17 cellular contexts compared by ENCODE assay signal in genomic region chr9:90124961-90125360, GRCh38.
DNase-seq lines count a peak whose midpoint lies in the region; ATAC-seq, FAIRE-seq and TF ChIP-seq lines count a peak whose summit lies in the region.
"Had no signal": no experiment of that assay in that cellular context is flagged by ENCODE, and none has a peak within 500 bp of the region (broad histone marks: within the 10 kb centered on the region; RNA-seq: fewer than 3 reads in every experiment).

No MANE protein-coding gene starts in this region.

- no peak for FAIRE-seq in astrocyte (lab: Jason Lieb, UNC)

- no peaks in the 10 kb centered on the region for H4K20me1 ChIP-seq in astrocyte (ENCODE audit: insufficient read depth, low read length)

- no peak overlapping the region for H3K27ac ChIP-seq in astrocyte (ENCODE audit: low read depth, low read length)
- H3K27ac ChIP-seq: parathyroid adenoma, PC-9, testis had no signal

- peaks cover 15% of the 10 kb centered on the region for H3K27me3 Mint-ChIP-seq in astrocyte (ENCODE audit: low read depth, unreplicated experiment)
- H3K27me3 Mint-ChIP-seq in Calu3 (ENCODE audit: unreplicated experiment): peaks cover 10% of the 10 kb centered on the region

- no peaks in the 10 kb centered on the region for H3K36me3 Mint-ChIP-seq in astrocyte (ENCODE audit: low read depth, unreplicated experiment)
- H3K36me3 Mint-ChIP-seq in Calu3 (ENCODE audit: insufficient read depth, unreplicated experiment): no peaks in the 10 kb centered on the region

- H3K9me3 Mint-ChIP-seq in astrocyte (ENCODE audit: unreplicated experiment): peaks cover 9% of the 10 kb centered on the region
- no peaks in the 10 kb centered on the region for H3K9me3 Mint-ChIP-seq in Calu3 (ENCODE audit: low read depth, unreplicated experiment)
- H3K9me3 Mint-ChIP-seq: dendritic cell treated with granulocyte-macrophage colony-stimulating factor and Interleukin-4, amounts not matched to agents 40 ng/mL and 50 ng/mL, for 4 days had no signal

- TF ChIP-seq CTCF in astrocyte (IDR thresholded peaks at IDR 0.05; ENCODE audit: insufficient read depth, low read depth, low read length) (no peak), Calu3 (IDR thresholded peaks at IDR 0.05; ENCODE audit: unreplicated experiment) (no peak)

- intact Hi-C loops in Calu3 (cut with micrococcal nuclease; ENCODE audit: unreplicated experiment): no loop called here

- H3K27ac Mint-ChIP-seq in astrocyte (ENCODE audit: unreplicated experiment) (peak overlapping the region; percentile 66), Calu3 (ENCODE audit: unreplicated experiment) (no peak overlapping the region)
- H3K27ac Mint-ChIP-seq: dendritic cell treated with granulocyte-macrophage colony-stimulating factor and Interleukin-4, amounts not matched to agents 40 ng/mL and 50 ng/mL, for 4 days; HFFc6 had no signal

- DNase-seq in NCI-H345 (lab: John Stamatoyannopoulos, UW) (peak; percentile 25), NCI-H345 treated with DMSO at 0.1 percent for 48 hours (lab: John Stamatoyannopoulos, UW; ENCODE audit: unreplicated experiment) (no peak), NCI-H446 (lab: John Stamatoyannopoulos, UW) (peak; percentile 76 to 85), astrocyte (ENCODE audit: low read depth) (no peak), stromal cell of bone marrow (ENCODE audit: low read depth) (peak; percentile 17), Calu3 (no peak), amniotic stem cell (lab: John Stamatoyannopoulos, UW) (no peak)
- DNase-seq: 8988T; activated CD4-positive, alpha-beta T cell treated with anti-CD3 and anti-CD28 coated beads for 1 hour; activated T-cell treated with anti-CD3 and anti-CD28 coated beads, Interleukin-2, amount 50 U/mL, for 4 hours; anterior cingulate cortex; HFFc6; PC-9; testis had no signal

- no peaks in the 10 kb centered on the region for H3K9me3 ChIP-seq in astrocyte (ENCODE audit: insufficient read depth, low read depth, low read length)
- H3K9me3 ChIP-seq: testis had no signal

- H3K79me2 ChIP-seq in astrocyte (ENCODE audit: insufficient read depth, low read length): no peaks in the 10 kb centered on the region
- H3K79me2 ChIP-seq: parathyroid adenoma had no signal

- no peaks in the 10 kb centered on the region for H3K4me1 ChIP-seq in astrocyte (ENCODE audit: insufficient read depth, low read length)
- H3K4me1 ChIP-seq: parathyroid adenoma had no signal

- no peak overlapping the region for H3K4me2 ChIP-seq in astrocyte (ENCODE audit: low read length)
- H3K4me2 ChIP-seq: PC-9 had no signal

- no peak overlapping the region for H3K9ac ChIP-seq in astrocyte (ENCODE audit: low read length)
- H3K9ac ChIP-seq: parathyroid adenoma had no signal

- CTCF ChIA-PET in Calu3 (lab: Charles Lee): no interaction called here

- H3K4me3 Mint-ChIP-seq in astrocyte (ENCODE audit: unreplicated experiment) (no peak overlapping the region), Calu3 (ENCODE audit: low read depth, unreplicated experiment) (no peak overlapping the region)
- H3K4me3 Mint-ChIP-seq: activated T-cell treated with anti-CD3 and anti-CD28 coated beads, Interleukin-2, amount 50 U/mL, for 4 hours; dendritic cell treated with granulocyte-macrophage colony-stimulating factor and Interleukin-4, amounts not matched to agents 40 ng/mL and 50 ng/mL, for 4 days; HFFc6 had no signal

- BruUV-seq in Calu3 (replicated peaks; lab: Mats Ljungman, UMichigan): no TSS peak

- H3K4me3 ChIP-seq in astrocyte (ENCODE audit: insufficient read depth, low read depth, low read length): no peak overlapping the region
- H3K4me3 ChIP-seq: PC-9, testis had no signal

- no peak for ATAC-seq in HG02981 (IDR thresholded peaks at IDR 0.05; ENCODE audit: unreplicated experiment)
- ATAC-seq: activated T-cell treated with anti-CD3 and anti-CD28 coated beads, Interleukin-2, amount 50 U/mL, for 4 hours had no signal

- peaks cover 10% of the 10 kb centered on the region for H3K4me1 Mint-ChIP-seq in astrocyte (ENCODE audit: low read depth, unreplicated experiment)
- no peaks in the 10 kb centered on the region for H3K4me1 Mint-ChIP-seq in Calu3 (ENCODE audit: low read depth, unreplicated experiment)

- H2AFZ ChIP-seq in astrocyte (ENCODE audit: low read depth, low read length): no peak overlapping the region
- H2AFZ ChIP-seq: parathyroid adenoma, PC-9 had no signal

- peaks cover 3% of the 10 kb centered on the region for H3K27me3 ChIP-seq in astrocyte (ENCODE audit: insufficient read depth, low read length)
- H3K27me3 ChIP-seq: testis had no signal

- no peaks in the 10 kb centered on the region for H3K36me3 ChIP-seq in astrocyte (ENCODE audit: insufficient read depth, low read length)

Comparison
In these comparisons a context has a peak if more than half of its experiments do, and no peak if none do; other contexts are left out.
1. DNase-seq: peak in NCI-H345 (single experiment), NCI-H446 (2 of 2) and stromal cell of bone marrow (single experiment); none in NCI-H345 treated with DMSO at 0.1 percent for 48 hours (single experiment), astrocyte (single experiment), Calu3 (single experiment) and amniotic stem cell (single experiment).